In genomic region chr20:10536531-10536930, GRCh38 we compare ENCODE assay signal across 9 cellular contexts.
DNase-seq lines count a peak whose midpoint lies in the region; ATAC-seq, FAIRE-seq and TF ChIP-seq lines count a peak whose summit lies in the region.
"Had no signal": no experiment of that assay in that cellular context is flagged by ENCODE, and none has a peak within 500 bp of the region (broad histone marks: within the 10 kb centered on the region; RNA-seq: fewer than 3 reads in every experiment).

No MANE protein-coding gene starts in this region.

- peaks cover 6% of the 10 kb centered on the region for H3K36me3 Mint-ChIP-seq in Calu3 (ENCODE audit: insufficient read depth, unreplicated experiment)
- no peaks in the 10 kb centered on the region for H3K36me3 Mint-ChIP-seq in HFFc6 (ENCODE audit: low read depth)

- H2AFZ ChIP-seq in GM23248, result no peak overlapping the region

- H3K27ac Mint-ChIP-seq in Calu3 (ENCODE audit: unreplicated experiment) (no peak overlapping the region), HFFc6 (no peak overlapping the region)

- no peak for FAIRE-seq in RCC 7860 (lab: Jason Lieb, UNC)
- FAIRE-seq: colon had no signal

- no peaks in the 10 kb centered on the region for H3K27me3 ChIP-seq in WERI-Rb-1 (ENCODE audit: insufficient read depth, low read depth, severe bottlenecking)
- H3K27me3 ChIP-seq in GM23248 (replicated peaks; ENCODE audit: insufficient read depth), result no peaks in the 10 kb centered on the region

- peaks cover 16% of the 10 kb centered on the region for H3K4me1 Mint-ChIP-seq in Calu3 (ENCODE audit: low read depth, unreplicated experiment)
- peaks cover 42% of the 10 kb centered on the region for H3K4me1 Mint-ChIP-seq in HFFc6 (ENCODE audit: low read depth)

- H3K4me2 ChIP-seq in GM23248 (ENCODE audit: unreplicated experiment), result no peak overlapping the region

- H3K9me2 ChIP-seq in GM23248 (ENCODE audit: insufficient read depth), result no peaks in the 10 kb centered on the region

- WGBS in GM23248 (ENCODE audit: low coverage in 1 of 2, low lambda C conversion rate in 2 of 2, missing lambda C conversion rate in 2 of 2), 2 experiments, result 17 to 23% methylated on average over 4 of the region's 4 CpGs

- H3K9ac ChIP-seq in GM23248, result no peak overlapping the region

- in situ Hi-C loops in GM23248 (cut with MboI), result no loop called here

- H3K9me3 Mint-ChIP-seq in Calu3 (ENCODE audit: low read depth, unreplicated experiment), result no peaks in the 10 kb centered on the region
- H3K9me3 Mint-ChIP-seq in HFFc6, result no peaks in the 10 kb centered on the region

- CTCF ChIA-PET in Calu3 (lab: Charles Lee), result interaction anchor here (0.7 to 1.3 kb wide), 3 partner anchors 25 to 919 kb away, joined by 3 read pairs; no protein-coding TSS in a partner anchor

- BruUV-seq in Calu3 (replicated peaks; lab: Mats Ljungman, UMichigan), result no TSS peak

- H3K36me3 ChIP-seq in WERI-Rb-1 (no peaks in the 10 kb centered on the region), GM23248 (ENCODE audit: low read depth) (no peaks in the 10 kb centered on the region)

- H3K4me3 ChIP-seq in WERI-Rb-1 (ENCODE audit: low read depth, low read length) (no peak overlapping the region), GM23248 (no peak overlapping the region)

- no peaks in the 10 kb centered on the region for H3K27me3 Mint-ChIP-seq in Calu3 (ENCODE audit: unreplicated experiment)
- H3K27me3 Mint-ChIP-seq in HFFc6 (ENCODE audit: insufficient read depth), result no peaks in the 10 kb centered on the region

- DNase-seq in Calu3 (peak; percentile 35), HFFc6 (no peak), WERI-Rb-1 (peak; percentile 42), kidney glomerular epithelial cell (lab: John Stamatoyannopoulos, UW) (peak; percentile 30), GM23248 (no peak), RCC 7860 (ENCODE audit: low spot score) (no peak), NOMO-1 treated with dmso at 0.1 percent for 144 hours (lab: John Stamatoyannopoulos, UW; ENCODE audit: unreplicated experiment) (no peak)

- no peaks in the 10 kb centered on the region for H3K79me2 ChIP-seq in GM23248 (ENCODE audit: insufficient read depth)

- no peak for ATAC-seq in HG02678 (IDR thresholded peaks at IDR 0.05; ENCODE audit: unreplicated experiment)

- TF ChIP-seq CTCF in Calu3 (IDR thresholded peaks at IDR 0.05; ENCODE audit: unreplicated experiment), result peak; percentile 23
- peak; percentile 66 for TF ChIP-seq CTCF in HFFc6 (IDR thresholded peaks at IDR 0.05)
- peak; percentile 70 for TF ChIP-seq CTCF in WERI-Rb-1 (IDR thresholded peaks at IDR 0.05; ENCODE audit: low read depth, low read length)

- intact Hi-C loops in Calu3 (cut with micrococcal nuclease; ENCODE audit: unreplicated experiment), result loop anchor here (2.0 to 5.0 kb wide), 2 partner anchors 68 to 559 kb away; no protein-coding TSS in a partner anchor

- H3K4me3 Mint-ChIP-seq in Calu3 (ENCODE audit: low read depth, unreplicated experiment) (no peak overlapping the region), HFFc6 (no peak overlapping the region)

- H3K9me3 ChIP-seq in WERI-Rb-1 (ENCODE audit: severe bottlenecking), result no peaks in the 10 kb centered on the region
- H3K9me3 ChIP-seq in GM23248 (ENCODE audit: low read depth), result no peaks in the 10 kb centered on the region

- H3K4me1 ChIP-seq in GM23248 (ENCODE audit: insufficient read depth), result peaks cover 31% of the 10 kb centered on the region

- H4K20me1 ChIP-seq in GM23248 (ENCODE audit: insufficient read depth), result no peaks in the 10 kb centered on the region

- peaks cover 21% of the 10 kb centered on the region; the same call in 1 of the 2 replicates for H3F3A ChIP-seq in GM23248 (ENCODE audit: insufficient read depth)

- H3K27ac ChIP-seq in WERI-Rb-1 (no peak overlapping the region), GM23248 (no peak overlapping the region)

Comparison
In these comparisons a context has a peak if more than half of its experiments do, and no peak if none do; other contexts are left out.
1. DNase-seq: peak in Calu3 (single experiment), WERI-Rb-1 (single experiment) and kidney glomerular epithelial cell (single experiment); none in HFFc6 (single experiment), GM23248 (single experiment), RCC 7860 (single experiment) and NOMO-1 treated with dmso at 0.1 percent for 144 hours (single experiment).
2. Peak in every context shown above with its lines, with median percentiles within 50 percentile points of each other: CTCF ChIP-seq.